Comparison of ENCODE assay signal across 19 cellular contexts in the genomic region with DNA sequence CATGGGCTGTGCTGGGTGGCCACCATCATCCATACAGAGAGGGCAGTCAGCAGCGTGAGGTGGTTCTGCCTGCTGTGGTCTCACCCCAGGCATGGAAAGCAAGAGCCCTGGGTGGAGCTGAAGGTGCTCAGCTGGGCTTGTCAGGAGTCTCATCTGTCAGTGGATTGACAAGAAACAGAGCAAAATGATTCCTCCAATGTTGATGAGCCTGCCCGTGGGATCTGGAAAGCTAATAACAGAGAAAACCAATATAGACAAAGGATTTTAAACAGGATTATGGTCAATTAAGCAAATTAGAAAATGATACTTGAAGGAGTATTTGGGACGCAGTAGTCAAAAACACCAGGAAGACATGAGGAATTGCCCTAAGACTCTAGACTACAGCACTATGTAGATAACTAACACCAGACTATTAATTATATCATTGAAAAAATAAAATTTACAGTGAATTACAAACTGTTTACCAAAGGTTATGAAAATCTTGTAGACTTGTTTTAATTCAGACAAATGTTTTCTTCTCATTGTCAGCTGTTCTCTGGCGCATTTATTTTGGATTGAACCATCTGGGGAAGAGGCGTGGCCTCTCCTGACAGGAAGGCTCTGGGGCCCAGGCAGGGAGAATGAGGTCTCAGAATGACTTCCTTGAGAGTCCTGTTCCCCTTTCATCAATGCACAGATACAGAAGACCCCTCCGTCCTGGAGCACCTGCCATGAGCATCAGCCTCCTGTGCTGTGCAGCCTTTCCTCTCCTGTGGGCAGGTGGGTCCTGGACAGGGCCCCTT.
"Had no signal": no experiment of that assay in that cellular context is flagged by ENCODE, and none has a peak within 500 bp of the region (broad histone marks: within the 10 kb centered on the region; RNA-seq: fewer than 3 reads in every experiment).

No MANE protein-coding gene starts in this region.

- H3K9me3 ChIP-seq: lower lobe of right lung, prostate gland, tibial nerve, uterus had no signal

- DNase-seq: activated CD4-positive, alpha-beta T cell treated with anti-CD3 and anti-CD28 coated beads, Interleukin-2, amount 50 U/mL, for 4 hours; activated naive CD4-positive, alpha-beta T cell treated with Interleukin-2 at 50 U/mL for 16 hours; anterior cingulate cortex; brain microvascular endothelial cell; left colon; lower lobe of right lung; right cardiac atrium; small intestine; stimulated activated CD4-positive, alpha-beta T cell treated with anti-CD3 and anti-CD28 coated beads, Interleukin-4, amount 100 ng/mL, for 4 hours; stimulated activated CD8-positive, alpha-beta memory T cell treated with anti-CD3 and anti-CD28 coated beads, Interleukin-4, amount 100 ng/mL, for 48 hours; stimulated activated naive CD4-positive, alpha-beta T cell treated with Interleukin-2 at 50 U/mL for 16 hours; substantia nigra; uterus had no signal

- H3K4me3 Mint-ChIP-seq: central memory CD8-positive, alpha-beta T cell had no signal

- H3K36me3 ChIP-seq: brain microvascular endothelial cell, lower lobe of right lung, prostate gland, tibial nerve, uterus had no signal

- H3K27me3 ChIP-seq: brain microvascular endothelial cell, tibial nerve, uterus had no signal

- H3K4me3 ChIP-seq: coronary artery, lower lobe of right lung, prostate gland, tibial nerve, uterus had no signal

- H3K27ac ChIP-seq: brain microvascular endothelial cell, coronary artery, lower lobe of right lung, prostate gland, tibial nerve, uterus had no signal

- FAIRE-seq: islet of Langerhans, small intestine had no signal

- ATAC-seq: esophagus mucosa, left colon, lower lobe of right lung, right cardiac atrium had no signal

- H3K9me3 Mint-ChIP-seq: central memory CD8-positive, alpha-beta T cell had no signal

- H3K4me1 ChIP-seq: lower lobe of right lung, prostate gland, tibial nerve, uterus had no signal

- H3K27me3 Mint-ChIP-seq: central memory CD8-positive, alpha-beta T cell had no signal
